Comparison of ENCODE assay signal across 17 cellular contexts in genomic region chr7:151405056-151405455, GRCh38. TPM values are rescaled to one million over a fixed set of nuclear protein-coding genes. Genes with fewer than 3 reads are reported as not detected.
"Had no signal": no experiment of that assay in that cellular context is flagged by ENCODE, and none has a peak within 500 bp of the region (broad histone marks: within the 10 kb centered on the region; RNA-seq: fewer than 3 reads in every experiment).

No MANE protein-coding gene starts in this region.

- DNase-seq: activated CD4-positive, alpha-beta T cell treated with anti-CD3 and anti-CD28 coated beads, Interleukin-2, amount 50 U/mL, for 4 hours; activated CD4-positive, CD25-positive, alpha-beta regulatory T cell treated with anti-CD3 and anti-CD28 coated beads, Interleukin-2, amount 50 U/mL, for 72 hours; activated effector memory CD4-positive, alpha-beta T cell treated with anti-CD3 and anti-CD28 coated beads, Interleukin-2, amount 50 U/mL, for 16 hours; activated T-cell treated with anti-CD3 and anti-CD28 coated beads, Interleukin-2, amount 50 U/mL, for 1 hour; anterior cingulate cortex; foreskin melanocyte; heart left ventricle; islet precursor cell; left lung; mesenchymal stem cell; stomach had no signal

- ATAC-seq: activated naive CD4-positive, alpha-beta T cell treated with anti-CD3 and anti-CD28 coated beads, Interleukin-2, amount 50 U/mL, for 72 hours had no signal

- H3K27ac ChIP-seq: left lung, skin epidermis had no signal

- H3K4me3 ChIP-seq: heart left ventricle, left lung, skin epidermis, stomach, thoracic aorta had no signal

- H3K9me3 ChIP-seq: heart left ventricle, left lung, stomach, thoracic aorta had no signal

- H3K9me3 Mint-ChIP-seq: activated naive CD4-positive, alpha-beta T cell treated with anti-CD3 and anti-CD28 coated beads, Interleukin-2, amount 50 U/mL, for 72 hours; neural crest cell; T-helper 2 cell treated with Interferon-gamma antibody and Interleukin-4, amounts not matched to agents 5 μg/mL and 100 μg/mL, for 36 hours had no signal

- H3K4me3 Mint-ChIP-seq: T-helper 2 cell treated with Interferon-gamma antibody and Interleukin-4, amounts not matched to agents 5 μg/mL and 100 μg/mL, for 36 hours had no signal

- H3K36me3 ChIP-seq: heart left ventricle, left lung, stomach, thoracic aorta had no signal

- H3K27ac Mint-ChIP-seq: activated naive CD4-positive, alpha-beta T cell treated with anti-CD3 and anti-CD28 coated beads, Interleukin-2, amount 50 U/mL, for 72 hours; T-helper 2 cell treated with Interferon-gamma antibody and Interleukin-4, amounts not matched to agents 5 μg/mL and 100 μg/mL, for 36 hours had no signal

RNA-seq across cellular contexts. Expression of gene WDR86, which starts 4.8 kb away (rescaled TPM):
- total RNA-seq: activated naive CD4-positive, alpha-beta T cell treated with anti-CD3 and anti-CD28 coated beads, Interleukin-2, amount 50 U/mL, for 72 hours; endothelial cell of umbilical vein had no signal
- polyA plus RNA-seq: endothelial cell of umbilical vein, heart left ventricle had no signal

RNA-seq across cellular contexts. Expression of gene CRYGN, which starts 34.9 kb away (rescaled TPM):
- total RNA-seq: endothelial cell of umbilical vein, left lung, stomach had no signal
- polyA plus RNA-seq: endothelial cell of umbilical vein, stomach had no signal
